In the genomic region with DNA sequence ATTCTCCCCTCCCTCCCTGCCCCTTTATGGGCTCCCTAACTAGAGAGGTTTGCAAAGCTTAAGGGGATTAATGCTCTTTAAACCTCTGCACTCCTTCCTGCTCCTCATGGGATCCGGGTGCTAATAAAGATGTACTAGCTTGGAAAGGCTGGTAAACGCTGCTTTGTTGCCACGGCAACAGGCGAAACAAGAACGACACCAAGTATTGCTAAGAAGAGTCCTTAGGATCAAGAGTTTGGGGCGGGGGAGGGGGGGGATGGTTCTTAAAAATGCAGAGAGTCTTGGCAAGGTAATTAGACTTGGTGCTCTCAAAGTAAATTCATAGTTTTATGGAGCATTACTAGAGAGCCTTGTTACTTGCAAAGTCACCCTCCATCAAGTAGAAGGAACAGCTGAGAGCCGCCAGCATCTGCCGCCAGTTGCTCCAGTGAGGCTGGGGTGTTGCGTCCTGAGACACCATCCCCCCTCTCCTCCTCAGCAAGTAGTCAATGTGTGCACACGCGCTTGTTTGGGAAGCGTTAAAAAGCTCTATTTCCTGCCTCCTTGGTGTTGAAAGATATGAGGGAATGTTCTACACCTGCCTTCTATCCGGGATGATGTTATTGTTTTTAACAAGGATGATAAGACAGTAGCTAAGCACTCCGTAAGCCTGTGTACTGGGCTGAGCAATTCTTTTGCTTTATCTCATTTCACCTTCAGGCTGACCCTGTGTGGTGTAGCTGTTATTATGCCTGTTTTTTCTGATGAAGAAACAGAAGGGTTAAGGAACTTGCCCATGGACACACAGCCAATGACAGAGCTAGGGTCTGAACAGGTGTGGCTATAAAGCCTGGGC, we compare ENCODE assay signal across 2 cellular contexts.
A peak's percentile ranks its signal among the peaks of the same experiment; 100 is the strongest.
TF ChIP-seq lines count a peak whose summit lies in the region.

No MANE protein-coding gene starts in this region.

TF ChIP-seq in GM23338, 12 proteins besides CTCF, POLR2A, EP300 and RAD21 (continued from another document):
- TF ChIP-seq POLR2AphosphoS5 (IDR thresholded peaks at IDR 0.05; ENCODE audit: low read depth) = no peak
- TF ChIP-seq, protein P1, sequence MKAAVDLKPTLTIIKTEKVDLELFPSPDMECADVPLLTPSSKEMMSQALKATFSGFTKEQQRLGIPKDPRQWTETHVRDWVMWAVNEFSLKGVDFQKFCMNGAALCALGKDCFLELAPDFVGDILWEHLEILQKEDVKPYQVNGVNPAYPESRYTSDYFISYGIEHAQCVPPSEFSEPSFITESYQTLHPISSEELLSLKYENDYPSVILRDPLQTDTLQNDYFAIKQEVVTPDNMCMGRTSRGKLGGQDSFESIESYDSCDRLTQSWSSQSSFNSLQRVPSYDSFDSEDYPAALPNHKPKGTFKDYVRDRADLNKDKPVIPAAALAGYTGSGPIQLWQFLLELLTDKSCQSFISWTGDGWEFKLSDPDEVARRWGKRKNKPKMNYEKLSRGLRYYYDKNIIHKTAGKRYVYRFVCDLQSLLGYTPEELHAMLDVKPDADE (IDR thresholded peaks at IDR 0.05) = no peak
- TF ChIP-seq CREB1 (CRISPR knock-in tag; IDR thresholded peaks at IDR 0.05; ENCODE audit: low read depth) = no peak
- TF ChIP-seq JUNB (IDR thresholded peaks at IDR 0.05; ENCODE audit: unreplicated experiment) = no peak
- no peak for TF ChIP-seq NANOG (IDR thresholded peaks at IDR 0.05; ENCODE audit: borderline replicate concordance)
- TF ChIP-seq STAT1 (IDR thresholded peaks at IDR 0.05; ENCODE audit: unreplicated experiment) = no peak
TF ChIP-seq in GM23338: peak in this region for 0.

TF ChIP-seq in neural cell, 6 proteins besides CTCF, POLR2A, EP300 and RAD21 (continued from another document):
- TF ChIP-seq MXI1 (conservative IDR thresholded peaks at IDR 0.05; ENCODE audit: poor library complexity, severe bottlenecking) = no peak
- no peak for TF ChIP-seq SMC3 (conservative IDR thresholded peaks at IDR 0.05; ENCODE audit: poor library complexity)
- TF ChIP-seq TAF1 (IDR thresholded peaks at IDR 0.05; ENCODE audit: low read depth) = no peak
- peak; percentile 35 for TF ChIP-seq POLR2AphosphoS5 (IDR thresholded peaks at IDR 0.05)
TF ChIP-seq in neural cell: peak in this region for 2.
